In the genomic region with DNA sequence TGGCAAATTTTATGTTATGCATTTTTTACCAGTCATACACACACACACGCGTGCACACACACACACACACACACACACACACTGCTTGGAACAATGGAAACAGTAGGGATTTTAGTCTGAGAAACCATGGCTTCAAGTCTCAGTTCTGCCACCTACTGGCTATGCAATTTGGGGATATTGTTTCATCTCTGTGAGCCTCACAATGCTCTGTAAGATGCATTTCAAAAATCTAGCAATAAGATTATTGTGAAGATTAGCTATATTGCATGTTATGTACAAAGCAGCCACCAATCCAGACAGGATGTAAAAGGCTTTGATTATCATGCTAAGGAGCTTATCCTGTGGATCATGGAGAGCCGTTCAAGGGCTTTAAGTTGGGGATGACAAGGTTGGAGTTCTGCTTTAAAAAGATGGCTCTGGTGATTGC, we compare ENCODE assay signal across 8 cellular contexts.
DNase-seq lines count a peak whose midpoint lies in the region; ATAC-seq, FAIRE-seq and TF ChIP-seq lines count a peak whose summit lies in the region.

No MANE protein-coding gene starts in this region.

- H3K27me3 ChIP-seq in GM23248 (replicated peaks; ENCODE audit: insufficient read depth) (no peaks in the 10 kb centered on the region), bronchial epithelial cell (ENCODE audit: control insufficient read depth, insufficient read depth, low read length) (no peaks in the 10 kb centered on the region)

- no peak for ATAC-seq in HG02852 (IDR thresholded peaks at IDR 0.05; ENCODE audit: unreplicated experiment)
- no peak for ATAC-seq in stimulated activated naive CD8-positive, alpha-beta T cell treated with anti-CD3 and anti-CD28 coated beads, Interleukin-15, Interleukin-2, amounts not matched to agents 100 U/mL and 50 U/mL, for 24 hours
- no peak for ATAC-seq in HG02642 (IDR thresholded peaks at IDR 0.05; ENCODE audit: poor library complexity, unreplicated experiment)

- no peak for FAIRE-seq in bronchial epithelial cell (lab: Jason Lieb, UNC)

- H3K9me2 ChIP-seq in GM23248 (ENCODE audit: insufficient read depth), result no peaks in the 10 kb centered on the region

- no peaks in the 10 kb centered on the region for H3K79me2 ChIP-seq in GM23248 (ENCODE audit: insufficient read depth)

- H3K4me3 ChIP-seq in GM23248, result no peak overlapping the region
- H3K4me3 ChIP-seq in bronchial epithelial cell (ENCODE audit: low read depth, low read length), result no peak overlapping the region

- 0 out of 2 replicates have a peak, but pooled peaks cover 2% of the 10 kb centered on the region for H3K4me1 ChIP-seq in GM23248 (ENCODE audit: insufficient read depth)

- in situ Hi-C loops in GM23248 (cut with MboI), result no loop called here

- H3K27ac ChIP-seq in GM23248, result no peak overlapping the region

- no peaks in the 10 kb centered on the region for H3F3A ChIP-seq in GM23248 (ENCODE audit: insufficient read depth)

- no peak overlapping the region for H3K4me2 ChIP-seq in GM23248 (ENCODE audit: unreplicated experiment)

- DNase-seq in COLO829 (ENCODE audit: low spot score) (peak; percentile 48), GM23248 (peak; percentile 63), NCI-H524 treated with DMSO at 0.1 percent for 48 hours (lab: John Stamatoyannopoulos, UW) (peak; percentile 11), bronchial epithelial cell (ENCODE audit: low read depth) (peak; percentile 49), midbrain (lab: John Stamatoyannopoulos, UW) (peak; percentile 72)
- no peak for DNase-seq in stimulated activated naive CD8-positive, alpha-beta T cell treated with anti-CD3 and anti-CD28 coated beads, Interleukin-15, Interleukin-2, amounts not matched to agents 100 U/mL and 50 U/mL, for 24 hours

- no peak overlapping the region for H2AFZ ChIP-seq in GM23248

- no peaks in the 10 kb centered on the region for H4K20me1 ChIP-seq in GM23248 (ENCODE audit: insufficient read depth)

- H3K36me3 ChIP-seq in GM23248 (ENCODE audit: low read depth) (no peaks in the 10 kb centered on the region), bronchial epithelial cell (ENCODE audit: control insufficient read depth, insufficient read depth, low read length) (no peaks in the 10 kb centered on the region)

- 19 to 23% methylated on average over 3 of the region's 3 CpGs for whole genome bisulfite sequencing in GM23248 (ENCODE audit: low coverage in 1 of 2, low lambda C conversion rate in 2 of 2, missing lambda C conversion rate in 2 of 2), 2 experiments

- no peak overlapping the region for H3K9ac ChIP-seq in GM23248

- TF ChIP-seq CTCF in bronchial epithelial cell (IDR thresholded peaks at IDR 0.05; ENCODE audit: insufficient read depth, low read length, severe bottlenecking), result peak; percentile 62

- no peaks in the 10 kb centered on the region for H3K9me3 ChIP-seq in GM23248 (ENCODE audit: low read depth)
